ENCODE assay signal across 17 cellular contexts in genomic region chr2:235618039-235618438, GRCh38.
A peak's percentile ranks its signal among the peaks of the same experiment; 100 is the strongest.
DNase-seq lines count a peak whose midpoint lies in the region; TF ChIP-seq lines count a peak whose summit lies in the region.
"Had no signal": no experiment of that assay in that cellular context is flagged by ENCODE, and none has a peak within 500 bp of the region (broad histone marks: within the 10 kb centered on the region; RNA-seq: fewer than 3 reads in every experiment).

No MANE protein-coding gene starts in this region.

- no peak overlapping the region for H2AFZ ChIP-seq in ACC112 (ENCODE audit: low read length, unreplicated experiment)

- DNase-seq in HCEC 1CT (peak; percentile 70), cardiac fibroblast (ENCODE audit: low read depth in 2 of 2) (peak; percentile 66 to 72), T-helper 9 cell (no peak), DMS153 treated with DMSO at 0.1 percent for 48 hours (lab: John Stamatoyannopoulos, UW; ENCODE audit: unreplicated experiment) (no peak), HK-2 (ENCODE audit: unreplicated experiment) (no peak)
- DNase-seq in stimulated activated CD4-positive, alpha-beta T cell treated with anti-CD3 and anti-CD28 coated beads, Interleukin-12 subunit alpha, Interleukin-12 subunit beta, amount 100 ng/mL, for 4 hours, result no peak
- DNase-seq: activated CD8-positive, alpha-beta memory T cell treated with anti-CD3 and anti-CD28 coated beads for 24 hours; activated effector memory CD4-positive, alpha-beta T cell treated with anti-CD3 and anti-CD28 coated beads, Interleukin-2, amount 50 U/mL, for 16 hours; naive B cell; NCI-H146; OCI-M1; stimulated activated CD4-positive, alpha-beta T cell treated with anti-CD3 and anti-CD28 coated beads, Interleukin-4, amount 100 ng/mL, for 24 hours had no signal

- H3K27ac ChIP-seq in ACC112 (ENCODE audit: low read depth, low read length), result peak overlapping the region; percentile 90
- peak overlapping the region; percentile 78 for H3K27ac ChIP-seq in layer of hippocampus (ENCODE audit: low read depth, low read length)
- H3K27ac ChIP-seq: cardiac muscle cell, HL-60, VCaP had no signal

- H3K36me3 ChIP-seq in ACC112 (ENCODE audit: insufficient read depth, low read length), result no peaks in the 10 kb centered on the region
- H3K36me3 ChIP-seq: cardiac muscle cell had no signal

- H3K4me3 ChIP-seq in ACC112 (ENCODE audit: low read depth, low read length) (0 out of 2 replicates have a peak overlapping the region, but pooled peaks have one; percentile 69), cardiac fibroblast (replicated peaks in 1 of 2; ENCODE audit: low read depth in 2 of 2, low read length in 2 of 2) (no peak overlapping the region)
- H3K4me3 ChIP-seq: cardiac muscle cell had no signal

- peaks cover 52% of the 10 kb centered on the region for H3K79me2 ChIP-seq in ACC112 (ENCODE audit: control insufficient read depth, insufficient read depth, low read length, unreplicated experiment)

- no peak for TF ChIP-seq CTCF in cardiac fibroblast (IDR thresholded peaks at IDR 0.05; ENCODE audit: low read depth, low read length)

- H3K27me3 ChIP-seq in ACC112 (ENCODE audit: insufficient read depth, low read length) (no peaks in the 10 kb centered on the region), layer of hippocampus (ENCODE audit: control insufficient read depth, insufficient read depth, low read length) (no peaks in the 10 kb centered on the region)
- H3K27me3 ChIP-seq: cardiac muscle cell had no signal

- H3K4me1 ChIP-seq in ACC112 (ENCODE audit: control insufficient read depth, insufficient read depth, low read length, unreplicated experiment), result peaks cover 50% of the 10 kb centered on the region

Comparison
In these comparisons a context has a peak if more than half of its experiments do, and no peak if none do; other contexts are left out.
1. DNase-seq: peak in HCEC 1CT (single experiment) and cardiac fibroblast (2 of 2); none in T-helper 9 cell (single experiment), DMS153 treated with DMSO at 0.1 percent for 48 hours (single experiment), HK-2 (single experiment) and stimulated activated CD4-positive, alpha-beta T cell treated with anti-CD3 and anti-CD28 coated beads, Interleukin-12 subunit alpha, Interleukin-12 subunit beta, amount 100 ng/mL, for 4 hours (single experiment).